1 cellular context compared by ENCODE assay signal in the genomic region with DNA sequence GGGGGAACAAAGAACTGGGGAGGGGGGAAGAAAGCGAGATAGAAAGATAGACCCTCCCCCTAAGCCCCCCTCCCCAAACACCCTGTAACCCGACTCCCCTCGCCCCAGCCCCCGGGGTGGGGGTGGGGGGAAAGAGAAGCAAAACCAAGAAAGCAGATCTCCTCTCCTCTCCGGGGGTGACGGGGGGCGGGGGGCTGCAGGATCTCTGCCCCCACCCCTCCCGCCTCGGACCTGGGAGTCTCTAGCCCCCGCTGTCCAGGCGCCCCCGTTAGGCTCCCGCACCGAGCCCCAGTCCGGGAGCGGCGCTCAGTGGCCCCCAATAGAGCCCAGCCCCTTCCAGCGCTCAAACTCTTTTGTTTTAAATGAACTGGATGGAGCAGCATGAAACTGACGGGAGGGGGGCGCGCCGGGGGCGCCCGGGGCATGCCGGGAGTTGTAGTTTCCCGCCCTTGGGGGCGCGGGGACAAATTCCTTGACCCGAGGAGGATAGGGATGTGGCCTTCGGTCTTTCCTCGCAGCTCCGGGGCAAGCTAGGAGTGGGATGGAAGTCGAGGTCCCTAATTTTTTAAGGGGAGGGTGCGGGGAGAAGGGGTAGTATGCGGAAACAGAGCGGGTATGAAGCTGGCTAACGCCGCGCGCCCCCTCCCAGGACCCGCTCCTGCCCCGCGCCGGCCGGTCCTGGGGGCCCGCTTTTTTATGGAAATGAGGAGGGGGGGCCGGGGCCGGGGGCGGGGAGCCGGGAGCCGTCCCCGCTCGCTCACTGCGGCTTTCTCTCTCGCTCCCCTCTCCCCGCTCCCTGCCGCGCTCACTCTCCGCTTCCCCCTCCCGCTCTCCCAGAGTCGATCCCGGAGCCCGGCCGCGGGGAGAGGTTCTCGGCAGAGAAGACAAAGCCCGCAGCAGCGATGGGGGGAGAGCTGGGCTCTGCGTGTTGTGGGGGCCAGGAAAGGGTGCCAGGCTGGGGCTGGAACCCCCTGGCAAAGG.
TF ChIP-seq lines count a peak whose summit lies in the region.

A gene with protein sequence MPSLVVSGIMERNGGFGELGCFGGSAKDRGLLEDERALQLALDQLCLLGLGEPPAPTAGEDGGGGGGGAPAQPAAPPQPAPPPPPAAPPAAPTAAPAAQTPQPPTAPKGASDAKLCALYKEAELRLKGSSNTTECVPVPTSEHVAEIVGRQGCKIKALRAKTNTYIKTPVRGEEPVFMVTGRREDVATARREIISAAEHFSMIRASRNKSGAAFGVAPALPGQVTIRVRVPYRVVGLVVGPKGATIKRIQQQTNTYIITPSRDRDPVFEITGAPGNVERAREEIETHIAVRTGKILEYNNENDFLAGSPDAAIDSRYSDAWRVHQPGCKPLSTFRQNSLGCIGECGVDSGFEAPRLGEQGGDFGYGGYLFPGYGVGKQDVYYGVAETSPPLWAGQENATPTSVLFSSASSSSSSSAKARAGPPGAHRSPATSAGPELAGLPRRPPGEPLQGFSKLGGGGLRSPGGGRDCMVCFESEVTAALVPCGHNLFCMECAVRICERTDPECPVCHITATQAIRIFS (minus strand): TSS at position 355 of the 981 bp plus-strand sequence. CDS start 467 bp downstream, outside the sequence.

TF ChIP-seq in HEK293, 187 proteins besides CTCF, POLR2A, EP300 and RAD21 (continued from another document and continues in another):
- TF ChIP-seq HOXA7 (CRISPR knock-in tag; IDR thresholded peaks at IDR 0.05; ENCODE audit: borderline replicate concordance) (no peak), ZNF792 (tag by site-specific recombination; IDR thresholded peaks at IDR 0.05) (no peak), ZNF510 (tag by site-specific recombination; IDR thresholded peaks at IDR 0.05; ENCODE audit: insufficient replicate concordance) (no peak), YY2 (tag by site-specific recombination; IDR thresholded peaks at IDR 0.05) (no peak), ZBTB6 (tag by site-specific recombination; IDR thresholded peaks at IDR 0.05) (no peak), SP2 (tag by site-specific recombination; IDR thresholded peaks at IDR 0.05) (no peak), ZNF76 (tag by site-specific recombination; IDR thresholded peaks at IDR 0.05; ENCODE audit: borderline replicate concordance, low read depth) (peak; percentile 95), RBAK (tag by site-specific recombination; IDR thresholded peaks at IDR 0.05) (no peak), ZNF341 (tag by site-specific recombination; IDR thresholded peaks at IDR 0.05; ENCODE audit: low read depth) (peak; percentile 47), ZNF223 (tag by site-specific recombination; IDR thresholded peaks at IDR 0.05) (no peak), ZNF660 (tag by site-specific recombination; IDR thresholded peaks at IDR 0.05) (peak; percentile 69; the same call in 1 of the 2 replicates), ZNF24 (tag by site-specific recombination; IDR thresholded peaks at IDR 0.05) (peak; percentile 40), ZNF449 (tag by site-specific recombination; IDR thresholded peaks at IDR 0.05) (no peak), ZNF114 (tag by site-specific recombination; IDR thresholded peaks at IDR 0.05) (no peak), TCF7L2 (IDR thresholded peaks at IDR 0.05; ENCODE audit: borderline replicate concordance, low read depth, low read length) (no peak), ZNF843 (tag by site-specific recombination; IDR thresholded peaks at IDR 0.05) (no peak), ZSCAN4 (tag by site-specific recombination; IDR thresholded peaks at IDR 0.05) (peak; percentile 20; the same call in 1 of the 2 replicates), ZNF560 (tag by site-specific recombination; IDR thresholded peaks at IDR 0.05; ENCODE audit: borderline replicate concordance) (no peak), ZNF621 (tag by site-specific recombination; IDR thresholded peaks at IDR 0.05) (no peak), ZNF501 (tag by site-specific recombination; IDR thresholded peaks at IDR 0.05) (no peak), ZNF132 (tag by site-specific recombination; IDR thresholded peaks at IDR 0.05; ENCODE audit: borderline replicate concordance) (no peak), ZBTB10 (tag by site-specific recombination; IDR thresholded peaks at IDR 0.05) (peak; percentile 95), KLF9 (tag by site-specific recombination; IDR thresholded peaks at IDR 0.05; ENCODE audit: low read depth) (peak; percentile 81), ZSCAN5A (tag by site-specific recombination; IDR thresholded peaks at IDR 0.05) (no peak), ZNF521 (tag by site-specific recombination; IDR thresholded peaks at IDR 0.05) (no peak), ZNF768 (tag by site-specific recombination; IDR thresholded peaks at IDR 0.05) (no peak), MZF1 (tag by site-specific recombination; IDR thresholded peaks at IDR 0.05; ENCODE audit: borderline replicate concordance) (no peak), ZNF670 (tag by site-specific recombination; IDR thresholded peaks at IDR 0.05; ENCODE audit: low read depth) (no peak)
- TF ChIP-seq, protein P1, sequence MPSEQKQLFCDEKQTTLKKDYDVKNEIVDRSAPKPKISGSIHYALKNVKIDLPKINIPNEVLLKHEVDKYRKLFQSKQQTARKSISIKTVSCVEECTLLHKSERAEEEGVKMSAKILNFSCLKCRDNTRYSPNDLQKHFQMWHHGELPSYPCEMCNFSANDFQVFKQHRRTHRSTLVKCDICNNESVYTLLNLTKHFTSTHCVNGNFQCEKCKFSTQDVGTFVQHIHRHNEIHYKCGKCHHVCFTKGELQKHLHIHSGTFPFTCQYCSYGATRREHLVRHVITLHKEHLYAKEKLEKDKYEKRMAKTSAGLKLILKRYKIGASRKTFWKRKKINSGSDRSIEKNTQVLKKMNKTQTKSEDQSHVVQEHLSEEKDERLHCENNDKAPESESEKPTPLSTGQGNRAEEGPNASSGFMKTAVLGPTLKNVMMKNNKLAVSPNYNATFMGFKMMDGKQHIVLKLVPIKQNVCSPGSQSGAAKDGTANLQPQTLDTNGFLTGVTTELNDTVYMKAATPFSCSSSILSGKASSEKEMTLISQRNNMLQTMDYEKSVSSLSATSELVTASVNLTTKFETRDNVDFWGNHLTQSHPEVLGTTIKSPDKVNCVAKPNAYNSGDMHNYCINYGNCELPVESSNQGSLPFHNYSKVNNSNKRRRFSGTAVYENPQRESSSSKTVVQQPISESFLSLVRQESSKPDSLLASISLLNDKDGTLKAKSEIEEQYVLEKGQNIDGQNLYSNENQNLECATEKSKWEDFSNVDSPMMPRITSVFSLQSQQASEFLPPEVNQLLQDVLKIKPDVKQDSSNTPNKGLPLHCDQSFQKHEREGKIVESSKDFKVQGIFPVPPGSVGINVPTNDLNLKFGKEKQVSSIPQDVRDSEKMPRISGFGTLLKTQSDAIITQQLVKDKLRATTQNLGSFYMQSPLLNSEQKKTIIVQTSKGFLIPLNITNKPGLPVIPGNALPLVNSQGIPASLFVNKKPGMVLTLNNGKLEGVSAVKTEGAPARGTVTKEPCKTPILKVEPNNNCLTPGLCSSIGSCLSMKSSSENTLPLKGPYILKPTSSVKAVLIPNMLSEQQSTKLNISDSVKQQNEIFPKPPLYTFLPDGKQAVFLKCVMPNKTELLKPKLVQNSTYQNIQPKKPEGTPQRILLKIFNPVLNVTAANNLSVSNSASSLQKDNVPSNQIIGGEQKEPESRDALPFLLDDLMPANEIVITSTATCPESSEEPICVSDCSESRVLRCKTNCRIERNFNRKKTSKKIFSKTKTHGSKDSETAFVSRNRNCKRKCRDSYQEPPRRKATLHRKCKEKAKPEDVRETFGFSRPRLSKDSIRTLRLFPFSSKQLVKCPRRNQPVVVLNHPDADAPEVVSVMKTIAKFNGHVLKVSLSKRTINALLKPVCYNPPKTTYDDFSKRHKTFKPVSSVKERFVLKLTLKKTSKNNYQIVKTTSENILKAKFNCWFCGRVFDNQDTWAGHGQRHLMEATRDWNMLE (tag by site-specific recombination; conservative IDR thresholded peaks at IDR 0.05; ENCODE audit: low read depth), result 0 out of 2 replicates have a peak, but pooled peaks have one; percentile 19
- TF ChIP-seq, protein P2, sequence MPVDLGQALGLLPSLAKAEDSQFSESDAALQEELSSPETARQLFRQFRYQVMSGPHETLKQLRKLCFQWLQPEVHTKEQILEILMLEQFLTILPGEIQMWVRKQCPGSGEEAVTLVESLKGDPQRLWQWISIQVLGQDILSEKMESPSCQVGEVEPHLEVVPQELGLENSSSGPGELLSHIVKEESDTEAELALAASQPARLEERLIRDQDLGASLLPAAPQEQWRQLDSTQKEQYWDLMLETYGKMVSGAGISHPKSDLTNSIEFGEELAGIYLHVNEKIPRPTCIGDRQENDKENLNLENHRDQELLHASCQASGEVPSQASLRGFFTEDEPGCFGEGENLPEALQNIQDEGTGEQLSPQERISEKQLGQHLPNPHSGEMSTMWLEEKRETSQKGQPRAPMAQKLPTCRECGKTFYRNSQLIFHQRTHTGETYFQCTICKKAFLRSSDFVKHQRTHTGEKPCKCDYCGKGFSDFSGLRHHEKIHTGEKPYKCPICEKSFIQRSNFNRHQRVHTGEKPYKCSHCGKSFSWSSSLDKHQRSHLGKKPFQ (tag by site-specific recombination; IDR thresholded peaks at IDR 0.05), result no peak
- TF ChIP-seq, protein P3, sequence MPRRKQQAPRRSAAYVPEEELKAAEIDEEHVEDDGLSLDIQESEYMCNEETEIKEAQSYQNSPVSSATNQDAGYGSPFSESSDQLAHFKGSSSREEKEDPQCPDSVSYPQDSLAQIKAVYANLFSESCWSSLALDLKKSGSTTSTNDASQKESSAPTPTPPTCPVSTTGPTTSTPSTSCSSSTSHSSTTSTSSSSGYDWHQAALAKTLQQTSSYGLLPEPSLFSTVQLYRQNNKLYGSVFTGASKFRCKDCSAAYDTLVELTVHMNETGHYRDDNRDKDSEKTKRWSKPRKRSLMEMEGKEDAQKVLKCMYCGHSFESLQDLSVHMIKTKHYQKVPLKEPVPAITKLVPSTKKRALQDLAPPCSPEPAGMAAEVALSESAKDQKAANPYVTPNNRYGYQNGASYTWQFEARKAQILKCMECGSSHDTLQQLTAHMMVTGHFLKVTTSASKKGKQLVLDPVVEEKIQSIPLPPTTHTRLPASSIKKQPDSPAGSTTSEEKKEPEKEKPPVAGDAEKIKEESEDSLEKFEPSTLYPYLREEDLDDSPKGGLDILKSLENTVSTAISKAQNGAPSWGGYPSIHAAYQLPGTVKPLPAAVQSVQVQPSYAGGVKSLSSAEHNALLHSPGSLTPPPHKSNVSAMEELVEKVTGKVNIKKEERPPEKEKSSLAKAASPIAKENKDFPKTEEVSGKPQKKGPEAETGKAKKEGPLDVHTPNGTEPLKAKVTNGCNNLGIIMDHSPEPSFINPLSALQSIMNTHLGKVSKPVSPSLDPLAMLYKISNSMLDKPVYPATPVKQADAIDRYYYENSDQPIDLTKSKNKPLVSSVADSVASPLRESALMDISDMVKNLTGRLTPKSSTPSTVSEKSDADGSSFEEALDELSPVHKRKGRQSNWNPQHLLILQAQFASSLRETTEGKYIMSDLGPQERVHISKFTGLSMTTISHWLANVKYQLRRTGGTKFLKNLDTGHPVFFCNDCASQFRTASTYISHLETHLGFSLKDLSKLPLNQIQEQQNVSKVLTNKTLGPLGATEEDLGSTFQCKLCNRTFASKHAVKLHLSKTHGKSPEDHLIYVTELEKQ (tag by site-specific recombination; IDR thresholded peaks at IDR 0.05; ENCODE audit: borderline replicate concordance), result no peak
